In the genomic region with DNA sequence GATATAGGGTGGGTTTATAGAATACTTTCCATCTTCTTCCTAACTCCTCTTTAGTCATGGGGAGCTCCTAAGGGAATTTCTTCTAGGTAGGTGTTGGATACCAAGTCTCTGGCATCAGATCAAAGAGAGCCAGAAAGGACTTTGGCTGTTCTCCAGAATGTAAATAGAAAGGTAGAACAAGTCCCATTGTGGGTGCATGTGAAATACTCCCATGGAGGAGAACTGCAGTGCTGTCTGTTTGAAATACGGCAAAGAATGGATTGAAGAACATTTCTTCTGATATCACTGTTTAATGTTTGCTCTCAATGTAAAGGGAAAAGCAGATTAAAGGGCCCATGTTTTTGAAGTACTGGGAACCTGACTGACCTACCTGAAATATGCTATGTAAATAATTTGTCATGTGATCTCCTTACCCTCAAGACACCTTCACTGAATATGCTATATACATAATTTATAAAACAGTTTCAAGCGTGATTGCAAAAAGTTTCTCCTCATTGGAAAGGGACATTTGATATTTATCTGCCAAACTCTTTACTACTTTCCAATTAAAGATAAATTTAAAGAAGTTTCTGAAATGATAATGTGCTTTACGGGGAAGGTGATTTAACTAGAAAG, we compare ENCODE assay signal across 1 cellular context.
TF ChIP-seq lines count a peak whose summit lies in the region.

No MANE protein-coding gene starts in this region.

TF ChIP-seq in HepG2, 621 proteins besides CTCF, POLR2A, EP300 and RAD21 (continued from another document and continues in another):
- TF ChIP-seq, protein P1, sequence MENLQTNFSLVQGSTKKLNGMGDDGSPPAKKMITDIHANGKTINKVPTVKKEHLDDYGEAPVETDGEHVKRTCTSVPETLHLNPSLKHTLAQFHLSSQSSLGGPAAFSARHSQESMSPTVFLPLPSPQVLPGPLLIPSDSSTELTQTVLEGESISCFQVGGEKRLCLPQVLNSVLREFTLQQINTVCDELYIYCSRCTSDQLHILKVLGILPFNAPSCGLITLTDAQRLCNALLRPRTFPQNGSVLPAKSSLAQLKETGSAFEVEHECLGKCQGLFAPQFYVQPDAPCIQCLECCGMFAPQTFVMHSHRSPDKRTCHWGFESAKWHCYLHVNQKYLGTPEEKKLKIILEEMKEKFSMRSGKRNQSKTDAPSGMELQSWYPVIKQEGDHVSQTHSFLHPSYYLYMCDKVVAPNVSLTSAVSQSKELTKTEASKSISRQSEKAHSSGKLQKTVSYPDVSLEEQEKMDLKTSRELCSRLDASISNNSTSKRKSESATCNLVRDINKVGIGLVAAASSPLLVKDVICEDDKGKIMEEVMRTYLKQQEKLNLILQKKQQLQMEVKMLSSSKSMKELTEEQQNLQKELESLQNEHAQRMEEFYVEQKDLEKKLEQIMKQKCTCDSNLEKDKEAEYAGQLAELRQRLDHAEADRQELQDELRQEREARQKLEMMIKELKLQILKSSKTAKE (CRISPR knock-in tag; IDR thresholded peaks at IDR 0.05; ENCODE audit: borderline replicate concordance): no peak; the same call in 1 of the 2 replicates
- no peak for TF ChIP-seq SYNCRIP (IDR thresholded peaks at IDR 0.05; ENCODE audit: insufficient read depth, low read depth, low read length)
- TF ChIP-seq, protein P2, sequence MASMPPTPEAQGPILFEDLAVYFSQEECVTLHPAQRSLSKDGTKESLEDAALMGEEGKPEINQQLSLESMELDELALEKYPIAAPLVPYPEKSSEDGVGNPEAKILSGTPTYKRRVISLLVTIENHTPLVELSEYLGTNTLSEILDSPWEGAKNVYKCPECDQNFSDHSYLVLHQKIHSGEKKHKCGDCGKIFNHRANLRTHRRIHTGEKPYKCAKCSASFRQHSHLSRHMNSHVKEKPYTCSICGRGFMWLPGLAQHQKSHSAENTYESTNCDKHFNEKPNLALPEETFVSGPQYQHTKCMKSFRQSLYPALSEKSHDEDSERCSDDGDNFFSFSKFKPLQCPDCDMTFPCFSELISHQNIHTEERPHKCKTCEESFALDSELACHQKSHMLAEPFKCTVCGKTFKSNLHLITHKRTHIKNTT (CRISPR knock-in tag; IDR thresholded peaks at IDR 0.05): no peak
- TF ChIP-seq ZBTB7B (CRISPR knock-in tag; IDR thresholded peaks at IDR 0.05): peak; percentile 70; the same call in 1 of the 2 replicates
- no peak for TF ChIP-seq MAFF (IDR thresholded peaks at IDR 0.05; ENCODE audit: low read depth, low read length)
- TF ChIP-seq NR1H2 (CRISPR knock-in tag; IDR thresholded peaks at IDR 0.05; ENCODE audit: borderline replicate concordance, low read depth): no peak
- no peak for TF ChIP-seq GABPB1 (CRISPR knock-in tag; IDR thresholded peaks at IDR 0.05)
- TF ChIP-seq ZNF747 (CRISPR knock-in tag; IDR thresholded peaks at IDR 0.05; ENCODE audit: borderline replicate concordance): no peak
- TF ChIP-seq, protein P3, sequence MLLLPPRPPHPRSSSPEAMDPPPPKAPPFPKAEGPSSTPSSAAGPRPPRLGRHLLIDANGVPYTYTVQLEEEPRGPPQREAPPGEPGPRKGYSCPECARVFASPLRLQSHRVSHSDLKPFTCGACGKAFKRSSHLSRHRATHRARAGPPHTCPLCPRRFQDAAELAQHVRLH (CRISPR knock-in tag; IDR thresholded peaks at IDR 0.05; ENCODE audit: borderline replicate concordance, low read depth): no peak; the same call in 1 of the 2 replicates
- TF ChIP-seq ZNF746 (CRISPR knock-in tag; IDR thresholded peaks at IDR 0.05): no peak
- TF ChIP-seq ZBTB8A (CRISPR knock-in tag; IDR thresholded peaks at IDR 0.05; ENCODE audit: borderline replicate concordance, low read depth): no peak
- no peak for TF ChIP-seq RBAK (CRISPR knock-in tag; IDR thresholded peaks at IDR 0.05)
- TF ChIP-seq TOPORS (CRISPR knock-in tag; IDR thresholded peaks at IDR 0.05): no peak
- TF ChIP-seq ZNF280D (CRISPR knock-in tag; IDR thresholded peaks at IDR 0.05): 0 out of 2 replicates have a peak, but pooled peaks have one; percentile 56
- no peak for TF ChIP-seq RNF2 (conservative IDR thresholded peaks at IDR 0.05; ENCODE audit: low read depth)
- no peak for TF ChIP-seq SRSF4 (IDR thresholded peaks at IDR 0.05; ENCODE audit: low read depth, low read length, poor library complexity, severe bottlenecking)
- TF ChIP-seq ZNF383 (CRISPR knock-in tag; IDR thresholded peaks at IDR 0.05; ENCODE audit: borderline replicate concordance): no peak
- TF ChIP-seq NFATC3 (CRISPR knock-in tag; IDR thresholded peaks at IDR 0.05): no peak
- TF ChIP-seq, protein P4, sequence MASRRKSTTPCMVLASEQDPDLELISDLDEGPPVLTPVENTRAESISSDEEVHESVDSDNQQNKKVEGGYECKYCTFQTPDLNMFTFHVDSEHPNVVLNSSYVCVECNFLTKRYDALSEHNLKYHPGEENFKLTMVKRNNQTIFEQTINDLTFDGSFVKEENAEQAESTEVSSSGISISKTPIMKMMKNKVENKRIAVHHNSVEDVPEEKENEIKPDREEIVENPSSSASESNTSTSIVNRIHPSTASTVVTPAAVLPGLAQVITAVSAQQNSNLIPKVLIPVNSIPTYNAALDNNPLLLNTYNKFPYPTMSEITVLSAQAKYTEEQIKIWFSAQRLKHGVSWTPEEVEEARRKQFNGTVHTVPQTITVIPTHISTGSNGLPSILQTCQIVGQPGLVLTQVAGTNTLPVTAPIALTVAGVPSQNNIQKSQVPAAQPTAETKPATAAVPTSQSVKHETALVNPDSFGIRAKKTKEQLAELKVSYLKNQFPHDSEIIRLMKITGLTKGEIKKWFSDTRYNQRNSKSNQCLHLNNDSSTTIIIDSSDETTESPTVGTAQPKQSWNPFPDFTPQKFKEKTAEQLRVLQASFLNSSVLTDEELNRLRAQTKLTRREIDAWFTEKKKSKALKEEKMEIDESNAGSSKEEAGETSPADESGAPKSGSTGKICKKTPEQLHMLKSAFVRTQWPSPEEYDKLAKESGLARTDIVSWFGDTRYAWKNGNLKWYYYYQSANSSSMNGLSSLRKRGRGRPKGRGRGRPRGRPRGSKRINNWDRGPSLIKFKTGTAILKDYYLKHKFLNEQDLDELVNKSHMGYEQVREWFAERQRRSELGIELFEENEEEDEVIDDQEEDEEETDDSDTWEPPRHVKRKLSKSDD (CRISPR knock-in tag; IDR thresholded peaks at IDR 0.05; ENCODE audit: low read depth): no peak
- peak; percentile 70 for TF ChIP-seq ZEB1 (IDR thresholded peaks at IDR 0.05; ENCODE audit: insufficient replicate concordance, low read depth)
- TF ChIP-seq SIN3B (IDR thresholded peaks at IDR 0.05; ENCODE audit: low read length): no peak
- TF ChIP-seq ZNF232 (CRISPR knock-in tag; IDR thresholded peaks at IDR 0.05; ENCODE audit: borderline replicate concordance): no peak
- TF ChIP-seq BCL3 (CRISPR knock-in tag; IDR thresholded peaks at IDR 0.05): no peak
- TF ChIP-seq ZNF615 (CRISPR knock-in tag; IDR thresholded peaks at IDR 0.05; ENCODE audit: borderline replicate concordance): no peak
- no peak for TF ChIP-seq CC2D1A (CRISPR knock-in tag; IDR thresholded peaks at IDR 0.05)
- no peak for TF ChIP-seq NFKB2 (CRISPR knock-in tag; IDR thresholded peaks at IDR 0.05; ENCODE audit: borderline replicate concordance)
- TF ChIP-seq FOXK2 (IDR thresholded peaks at IDR 0.05): no peak
- no peak for TF ChIP-seq ZNF790 (CRISPR knock-in tag; IDR thresholded peaks at IDR 0.05; ENCODE audit: borderline replicate concordance)
- TF ChIP-seq, protein P5, sequence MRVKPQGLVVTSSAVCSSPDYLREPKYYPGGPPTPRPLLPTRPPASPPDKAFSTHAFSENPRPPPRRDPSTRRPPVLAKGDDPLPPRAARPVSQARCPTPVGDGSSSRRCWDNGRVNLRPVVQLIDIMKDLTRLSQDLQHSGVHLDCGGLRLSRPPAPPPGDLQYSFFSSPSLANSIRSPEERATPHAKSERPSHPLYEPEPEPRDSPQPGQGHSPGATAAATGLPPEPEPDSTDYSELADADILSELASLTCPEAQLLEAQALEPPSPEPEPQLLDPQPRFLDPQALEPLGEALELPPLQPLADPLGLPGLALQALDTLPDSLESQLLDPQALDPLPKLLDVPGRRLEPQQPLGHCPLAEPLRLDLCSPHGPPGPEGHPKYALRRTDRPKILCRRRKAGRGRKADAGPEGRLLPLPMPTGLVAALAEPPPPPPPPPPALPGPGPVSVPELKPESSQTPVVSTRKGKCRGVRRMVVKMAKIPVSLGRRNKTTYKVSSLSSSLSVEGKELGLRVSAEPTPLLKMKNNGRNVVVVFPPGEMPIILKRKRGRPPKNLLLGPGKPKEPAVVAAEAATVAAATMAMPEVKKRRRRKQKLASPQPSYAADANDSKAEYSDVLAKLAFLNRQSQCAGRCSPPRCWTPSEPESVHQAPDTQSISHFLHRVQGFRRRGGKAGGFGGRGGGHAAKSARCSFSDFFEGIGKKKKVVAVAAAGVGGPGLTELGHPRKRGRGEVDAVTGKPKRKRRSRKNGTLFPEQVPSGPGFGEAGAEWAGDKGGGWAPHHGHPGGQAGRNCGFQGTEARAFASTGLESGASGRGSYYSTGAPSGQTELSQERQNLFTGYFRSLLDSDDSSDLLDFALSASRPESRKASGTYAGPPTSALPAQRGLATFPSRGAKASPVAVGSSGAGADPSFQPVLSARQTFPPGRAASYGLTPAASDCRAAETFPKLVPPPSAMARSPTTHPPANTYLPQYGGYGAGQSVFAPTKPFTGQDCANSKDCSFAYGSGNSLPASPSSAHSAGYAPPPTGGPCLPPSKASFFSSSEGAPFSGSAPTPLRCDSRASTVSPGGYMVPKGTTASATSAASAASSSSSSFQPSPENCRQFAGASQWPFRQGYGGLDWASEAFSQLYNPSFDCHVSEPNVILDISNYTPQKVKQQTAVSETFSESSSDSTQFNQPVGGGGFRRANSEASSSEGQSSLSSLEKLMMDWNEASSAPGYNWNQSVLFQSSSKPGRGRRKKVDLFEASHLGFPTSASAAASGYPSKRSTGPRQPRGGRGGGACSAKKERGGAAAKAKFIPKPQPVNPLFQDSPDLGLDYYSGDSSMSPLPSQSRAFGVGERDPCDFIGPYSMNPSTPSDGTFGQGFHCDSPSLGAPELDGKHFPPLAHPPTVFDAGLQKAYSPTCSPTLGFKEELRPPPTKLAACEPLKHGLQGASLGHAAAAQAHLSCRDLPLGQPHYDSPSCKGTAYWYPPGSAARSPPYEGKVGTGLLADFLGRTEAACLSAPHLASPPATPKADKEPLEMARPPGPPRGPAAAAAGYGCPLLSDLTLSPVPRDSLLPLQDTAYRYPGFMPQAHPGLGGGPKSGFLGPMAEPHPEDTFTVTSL (CRISPR knock-in tag; IDR thresholded peaks at IDR 0.05; ENCODE audit: borderline replicate concordance): peak; percentile 91; the same call in 1 of the 2 replicates
- no peak for TF ChIP-seq ZNF10 (CRISPR knock-in tag; IDR thresholded peaks at IDR 0.05; ENCODE audit: borderline replicate concordance, low read depth)
- TF ChIP-seq ZNF34 (CRISPR knock-in tag; IDR thresholded peaks at IDR 0.05; ENCODE audit: borderline replicate concordance): no peak
- no peak for TF ChIP-seq STAT6 (CRISPR knock-in tag; IDR thresholded peaks at IDR 0.05; ENCODE audit: borderline replicate concordance)
- TF ChIP-seq ZNF879 (CRISPR knock-in tag; IDR thresholded peaks at IDR 0.05): no peak
- no peak for TF ChIP-seq ZFP36L1 (CRISPR knock-in tag; IDR thresholded peaks at IDR 0.05)
- no peak for TF ChIP-seq ZSCAN22 (CRISPR knock-in tag; IDR thresholded peaks at IDR 0.05)
- no peak for TF ChIP-seq HCFC1 (IDR thresholded peaks at IDR 0.05; ENCODE audit: low read depth, low read length)
- TF ChIP-seq HNRNPL (IDR thresholded peaks at IDR 0.05; ENCODE audit: low read depth, low read length): no peak
- no peak for TF ChIP-seq ZFP37 (CRISPR knock-in tag; IDR thresholded peaks at IDR 0.05; ENCODE audit: borderline replicate concordance)
- no peak for TF ChIP-seq GABPA (IDR thresholded peaks at IDR 0.05; ENCODE audit: low read depth, low read length)
- no peak for TF ChIP-seq GABPA (CRISPR knock-in tag; IDR thresholded peaks at IDR 0.05; ENCODE audit: low read depth)
